6 cellular contexts compared by ENCODE assay signal in genomic region chr11:66543263-66544107, GRCh38. TPM values are rescaled to one million over a fixed set of nuclear protein-coding genes. Genes with fewer than 3 reads are reported as not detected.
DNase-seq lines count a peak whose midpoint lies in the region; ATAC-seq and TF ChIP-seq lines count a peak whose summit lies in the region.

No MANE protein-coding gene starts in this region.

- peak overlapping the region in 9 of 10 experiments; percentile 84 to 98 (median 93); a peak in 15 of 20 replicates for H3K4me3 ChIP-seq in BLaER1 treated with 17β-estradiol and CSF1 and Interleukin-3, amounts not matched to agents 10 nM and 100 nM
- peak overlapping the region; percentile 2 for H3K4me3 ChIP-seq in psoas muscle

- peaks cover 26 to 48% (median 44%) of the 10 kb centered on the region in 11 experiments for H3K36me3 ChIP-seq in BLaER1 treated with 17β-estradiol and CSF1 and Interleukin-3, amounts not matched to agents 10 nM and 100 nM
- H3K36me3 ChIP-seq in psoas muscle (ENCODE audit: insufficient read depth in 1 of 2, low read depth in 1 of 2) = peaks cover 0 to 29% of the 10 kb centered on the region in 2 donors

- 38 to 50% (median 44%) methylated on average over 25 to 26 of the region's 26 CpGs for WGBS in psoas muscle, 3 donors

- intact Hi-C loops in psoas muscle (cut with DNase I) = no loop called here

- peaks cover 34 to 57% (median 47%) of the 10 kb centered on the region in 10 experiments for H3K4me1 ChIP-seq in BLaER1 treated with 17β-estradiol and CSF1 and Interleukin-3, amounts not matched to agents 10 nM and 100 nM
- peaks cover 33% of the 10 kb centered on the region for H3K4me1 ChIP-seq in psoas muscle

- TF ChIP-seq CTCF in psoas muscle (IDR thresholded peaks at IDR 0.05) = peak; percentile 25

- H4K20me1 ChIP-seq in BLaER1 treated with 17β-estradiol and CSF1 and Interleukin-3, amounts not matched to agents 10 nM and 100 nM = peaks cover 0 to 30% (median 0%) of the 10 kb centered on the region in 11 experiments; a peak in 5 of 22 replicates

- peak overlapping the region; percentile 82 to 99 (median 96) for H3K4me2 ChIP-seq in BLaER1 treated with 17β-estradiol and CSF1 and Interleukin-3, amounts not matched to agents 10 nM and 100 nM

- H3K27ac Mint-ChIP-seq in central memory CD8-positive, alpha-beta T cell (ENCODE audit: low read depth) = peak overlapping the region; percentile 82

- no peaks in the 10 kb centered on the region for H3K27me3 ChIP-seq in BLaER1 treated with 17β-estradiol and CSF1 and Interleukin-3, amounts not matched to agents 10 nM and 100 nM
- H3K27me3 ChIP-seq in psoas muscle (ENCODE audit: insufficient read depth in 3 of 3, low read length in 2 of 3) = no peaks in the 10 kb centered on the region

- H3K36me3 Mint-ChIP-seq in central memory CD8-positive, alpha-beta T cell (ENCODE audit: insufficient read depth) = peaks cover 21% of the 10 kb centered on the region

- no peaks in the 10 kb centered on the region for H3K27me3 Mint-ChIP-seq in central memory CD8-positive, alpha-beta T cell

- ATAC-seq in central memory CD8-positive, alpha-beta T cell (replicated peaks; ENCODE audit: extremely low read depth, poor library complexity, severe bottlenecking) = peak; percentile 81
- ATAC-seq in psoas muscle = no peak

- peak overlapping the region in 10 of 11 experiments; percentile 81 to 96 (median 92); a peak in 18 of 22 replicates for H3K27ac ChIP-seq in BLaER1 treated with 17β-estradiol and CSF1 and Interleukin-3, amounts not matched to agents 10 nM and 100 nM
- H3K27ac ChIP-seq in psoas muscle = peak overlapping the region; percentile 89

- no peaks in the 10 kb centered on the region for H3K9me3 ChIP-seq in BLaER1 treated with 17β-estradiol and CSF1 and Interleukin-3, amounts not matched to agents 10 nM and 100 nM (replicated peaks in 1 of 11)
- H3K9me3 ChIP-seq in psoas muscle = no peaks in the 10 kb centered on the region

- DNase-seq in central memory CD8-positive, alpha-beta T cell (ENCODE audit: low spot score in 2 of 2) = peak; percentile 52 to 71
- DNase-seq in psoas muscle (peak in 1 of 2 donors; percentile 76), NCI-H128 (lab: John Stamatoyannopoulos, UW; ENCODE audit: unreplicated experiment) (no peak), NCI-H1092 (lab: John Stamatoyannopoulos, UW) (no peak)

- no peaks in the 10 kb centered on the region for H3K9me3 Mint-ChIP-seq in central memory CD8-positive, alpha-beta T cell

- peak overlapping the region; percentile 27 to 98 (median 94); a peak in 20 of 22 replicates for H3K9ac ChIP-seq in BLaER1 treated with 17β-estradiol and CSF1 and Interleukin-3, amounts not matched to agents 10 nM and 100 nM

- peaks cover 42% of the 10 kb centered on the region for H3K4me1 Mint-ChIP-seq in central memory CD8-positive, alpha-beta T cell

- H3K4me3 Mint-ChIP-seq in central memory CD8-positive, alpha-beta T cell = peak overlapping the region; percentile 82

TF ChIP-seq in PFSK-1, 5 proteins besides CTCF, POLR2A, EP300 and RAD21:
- TF ChIP-seq FOXP2 (optimal IDR thresholded peaks at IDR 0.05; ENCODE audit: borderline replicate concordance, extremely low read depth, extremely low read length, insufficient read depth) (peak; percentile 98), TAF1 (IDR thresholded peaks at IDR 0.05; ENCODE audit: borderline replicate concordance, insufficient read depth, low read length) (no peak), REST (IDR thresholded peaks at IDR 0.05; ENCODE audit: insufficient read depth in 1 of 2, low read depth in 2 of 2, low read length in 2 of 2) (no peak), POLR2AphosphoS5 (IDR thresholded peaks at IDR 0.05; ENCODE audit: low read depth, low read length) (peak; percentile 23; the same call in 1 of the 2 replicates), SIN3A (IDR thresholded peaks at IDR 0.05; ENCODE audit: borderline replicate concordance, insufficient read depth, low read length) (0 out of 2 replicates have a peak, but pooled peaks have one; percentile 10)
TF ChIP-seq in PFSK-1: peak in this region for 3.

RNA-seq across cellular contexts. Expression of gene ZDHHC24, which starts 2.4 kb away (rescaled TPM):
- polyA plus RNA-seq in PFSK-1 (2012; ENCODE audit: insufficient read length, low read depth) = 27.9 TPM
- total RNA-seq in psoas muscle = 1 to 10 TPM; 3.9 to 6.5 (median 5.2) TPM
- 1 to 10 TPM; 5.4 to 7.6 (median 5.5) TPM for polyA plus RNA-seq in psoas muscle

RNA-seq across cellular contexts. Expression of gene ACTN3, which starts 3.2 kb away (rescaled TPM):
- polyA plus RNA-seq in PFSK-1 (2012; ENCODE audit: insufficient read length, low read depth) = 0.13 TPM
- total RNA-seq in psoas muscle = 100 to 1,000 TPM in 1 of 4 donors, 10 to 100 TPM in 2, 1 to 10 TPM in 1; 2.9 to 254 (median 78.4) TPM
- polyA plus RNA-seq in psoas muscle = 100 to 1,000 TPM in 1 of 3 donors, 10 to 100 TPM in 1, 1 to 10 TPM in 1; 8.7 to 531 (median 15.1) TPM

RNA-seq across cellular contexts. Expression of gene CTSF, which starts 24.9 kb away (rescaled TPM):
- 0.46 TPM for polyA plus RNA-seq in PFSK-1 (2012; ENCODE audit: insufficient read length, low read depth)
- total RNA-seq in psoas muscle = 10 to 100 TPM; 31.5 to 79.0 (median 50.3) TPM
- 10 to 100 TPM; 16.5 to 33.0 (median 31.5) TPM for polyA plus RNA-seq in psoas muscle

RNA-seq across cellular contexts. Expression of gene BBS1, which starts 33.0 kb away (rescaled TPM):
- polyA plus RNA-seq in PFSK-1 (2012; ENCODE audit: insufficient read length, low read depth) = 11.8 TPM
- 10 to 100 TPM in 3 of 4 donors, 1 to 10 TPM in 1; 8.4 to 15.3 (median 12.1) TPM for total RNA-seq in psoas muscle
- polyA plus RNA-seq in psoas muscle = 10 to 100 TPM in 1 of 3 donors, 1 to 10 TPM in 2; 4.4 to 13.8 (median 5.0) TPM

RNA-seq across cellular contexts. Expression of gene CCDC87, which starts 49.4 kb away (rescaled TPM):
- 0.10 TPM for polyA plus RNA-seq in PFSK-1 (2012; ENCODE audit: insufficient read length, low read depth)
- under 1 TPM in 3 of 4 donors, not detected in 1; 0.36 to 0.46 (median 0.36) TPM for total RNA-seq in psoas muscle
- polyA plus RNA-seq in psoas muscle = 1 to 10 TPM in 1 of 3 donors, under 1 TPM in 2; 0.06 to 1.1 (median 0.20) TPM

Comparison
In these comparisons a context has a peak if more than half of its experiments do, and no peak if none do; other contexts are left out.
1. DNase-seq: peak in central memory CD8-positive, alpha-beta T cell (2 of 2); none in NCI-H128 (single experiment) and NCI-H1092 (single experiment).